Comparison of ENCODE assay signal across 28 cellular contexts in the genomic region with DNA sequence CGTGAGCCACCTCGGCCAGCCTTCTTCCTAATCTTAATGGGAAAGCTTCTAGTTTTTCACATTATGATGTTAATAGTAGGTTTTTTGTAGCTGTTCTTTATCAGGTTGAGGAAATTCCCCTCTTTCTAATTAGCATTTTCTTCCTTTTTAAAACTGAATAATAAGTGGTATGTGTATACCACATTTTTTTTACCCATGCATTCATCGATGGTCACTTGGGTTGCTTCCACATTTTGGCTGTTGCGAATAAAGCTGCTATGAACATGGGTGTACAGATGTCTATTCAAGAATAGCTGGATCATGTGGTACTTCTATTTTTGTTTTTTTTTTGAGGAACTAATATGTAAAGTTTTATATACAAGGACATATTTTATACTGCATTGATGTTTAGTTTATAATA.
"Had no signal": no experiment of that assay in that cellular context is flagged by ENCODE, and none has a peak within 500 bp of the region (broad histone marks: within the 10 kb centered on the region; RNA-seq: fewer than 3 reads in every experiment).

No MANE protein-coding gene starts in this region.

- H3K27me3 ChIP-seq: Peyer's patch, SJSA1 had no signal

- ATAC-seq: activated T-cell treated with anti-CD3 and anti-CD28 coated beads, Interleukin-2, amount 50 U/mL, for 4 hours; activated T-helper 17 cell treated with anti-CD3 and anti-CD28 coated beads, Interleukin-2, amount 50 U/mL, for 72 hours; SK-N-SH treated with all-trans-retinoic acid at 6 μM for 48 hours; WTC11 had no signal

- H3K4me3 ChIP-seq: Peyer's patch, SJSA1 had no signal

- H3K9me3 Mint-ChIP-seq: activated T-cell treated with anti-CD3 and anti-CD28 coated beads, Interleukin-2, amount 50 U/mL, for 4 hours had no signal

- H3K4me1 ChIP-seq: SJSA1 had no signal

- H3K27me3 Mint-ChIP-seq: activated CD4-positive, alpha-beta T cell treated with anti-CD3 and anti-CD28 coated beads, Interleukin-2, amount 10 ng/mL, durations not matched to agents 24 days and 14 days; activated naive CD8-positive, alpha-beta T cell; activated T-helper 17 cell treated with anti-CD3 and anti-CD28 coated beads, Interleukin-2, amount 50 U/mL, for 72 hours had no signal

- H3K27ac ChIP-seq: Peyer's patch, RWPE1, SJSA1 had no signal

- H3K9me3 ChIP-seq: Peyer's patch, SJSA1 had no signal

- DNase-seq: activated CD4-positive, alpha-beta T cell treated with anti-CD3 and anti-CD28 coated beads for 1 hour; activated CD4-positive, alpha-beta T cell treated with anti-CD3 and anti-CD28 coated beads, Interleukin-2, amount 10 ng/mL, durations not matched to agents 24 days and 14 days; activated CD4-positive, alpha-beta T cell treated with anti-CD3 and anti-CD28 coated beads, Interleukin-2, amount 50 U/mL, for 48 hours; activated CD8-positive, alpha-beta memory T cell treated with anti-CD3 and anti-CD28 coated beads for 24 hours; activated gamma-delta T cell; activated naive CD4-positive, alpha-beta T cell treated with anti-CD3 and anti-CD28 coated beads for 36 hours; activated T-cell treated with anti-CD3 and anti-CD28 coated beads, Interleukin-2, amount 50 U/mL, for 4 hours; amygdala; KG1; NCI-H1092 treated with DMSO at 0.1 percent for 48 hours; NCI-H1417 treated with DMSO at 0.1 percent for 48 hours; NCI-H1694; NCI-H2029; NCI-H2107; NCI-H2171 treated with DMSO at 0.1 percent for 48 hours; NCI-H226; NCI-H510A; NCI-H526 treated with DMSO at 0.1 percent for 48 hours; NK-92 treated with Interleukin-12 subunit alpha and Interleukin-12 subunit beta, amount 100 ng/mL, for 24 hours; Peyer's patch; Right ventricle myocardium superior; SW 1271 had no signal

- H3K27ac Mint-ChIP-seq: activated CD4-positive, alpha-beta T cell treated with anti-CD3 and anti-CD28 coated beads, Interleukin-2, amount 10 ng/mL, durations not matched to agents 24 days and 14 days; activated naive CD4-positive, alpha-beta T cell treated with anti-CD3 and anti-CD28 coated beads for 36 hours; activated naive CD8-positive, alpha-beta T cell; activated T-helper 17 cell treated with anti-CD3 and anti-CD28 coated beads, Interleukin-2, amount 50 U/mL, for 72 hours; WTC11 had no signal

- H3K4me3 Mint-ChIP-seq: activated CD4-positive, alpha-beta T cell treated with anti-CD3 and anti-CD28 coated beads, Interleukin-2, amount 10 ng/mL, durations not matched to agents 24 days and 14 days; activated naive CD4-positive, alpha-beta T cell treated with anti-CD3 and anti-CD28 coated beads for 36 hours; activated naive CD8-positive, alpha-beta T cell; activated T-cell treated with anti-CD3 and anti-CD28 coated beads, Interleukin-2, amount 50 U/mL, for 4 hours; activated T-helper 17 cell treated with anti-CD3 and anti-CD28 coated beads, Interleukin-2, amount 50 U/mL, for 72 hours; WTC11 had no signal
